19 cellular contexts compared by ENCODE assay signal in genomic region chr9:121574771-121575519, GRCh38.
DNase-seq lines count a peak whose midpoint lies in the region; ATAC-seq and TF ChIP-seq lines count a peak whose summit lies in the region.
"Had no signal": no experiment of that assay in that cellular context is flagged by ENCODE, and none has a peak within 500 bp of the region (broad histone marks: within the 10 kb centered on the region; RNA-seq: fewer than 3 reads in every experiment).

No MANE protein-coding gene starts in this region.

- H3K9me3 ChIP-seq in WERI-Rb-1 (ENCODE audit: severe bottlenecking) (no peaks in the 10 kb centered on the region), mesodermal cell (ENCODE audit: control insufficient read depth, low read length) (no peaks in the 10 kb centered on the region), psoas muscle (no peaks in the 10 kb centered on the region)
- H3K9me3 ChIP-seq: A549 had no signal

- no peak for TF ChIP-seq CTCF in WERI-Rb-1 (IDR thresholded peaks at IDR 0.05; ENCODE audit: low read depth, low read length)
- TF ChIP-seq CTCF in psoas muscle (IDR thresholded peaks at IDR 0.05) = no peak
- TF ChIP-seq CTCF in coronary artery (IDR thresholded peaks at IDR 0.05) = no peak

- H3K36me3 ChIP-seq in H7 (replicated peaks; ENCODE audit: control insufficient read depth, insufficient read depth, low read length) (no peaks in the 10 kb centered on the region), WERI-Rb-1 (peaks cover 3% of the 10 kb centered on the region; the same call in 1 of the 2 replicates), mesodermal cell (ENCODE audit: control insufficient read depth, insufficient read depth, low read length) (no peaks in the 10 kb centered on the region), psoas muscle (ENCODE audit: insufficient read depth in 1 of 2, low read depth in 1 of 2) (no peaks in the 10 kb centered on the region)

- intact Hi-C loops in psoas muscle (cut with DNase I) = no loop called here

- DNase-seq in H7 (peak; percentile 56), WERI-Rb-1 (peak; percentile 91), psoas muscle (peak in 1 of 2 donors; percentile 41), NCI-H446 (lab: John Stamatoyannopoulos, UW) (no peak), coronary artery (ENCODE audit: low spot score) (no peak), middle frontal gyrus (ENCODE audit: extremely low spot score, low spot score) (no peak)
- DNase-seq: DMS53; GDM1; KBM-7; MM.1S; NCI-H1048; NCI-H1436; NCI-H187 treated with DMSO at 0.1 percent for 48 hours; NCI-H2107; NK-92 treated with Interleukin-12 subunit alpha and Interleukin-12 subunit beta, amount 100 ng/mL, for 24 hours had no signal

- H3K4me1 ChIP-seq in mesodermal cell (ENCODE audit: control insufficient read depth, insufficient read depth, low read length, poor library complexity, severe bottlenecking) (peaks cover 29% of the 10 kb centered on the region), psoas muscle (peaks cover 53% of the 10 kb centered on the region)
- H3K4me1 ChIP-seq: A549 had no signal

- no peaks in the 10 kb centered on the region for H3K27me3 ChIP-seq in H7 (ENCODE audit: control insufficient read depth, insufficient read depth, low read length)
- no peaks in the 10 kb centered on the region for H3K27me3 ChIP-seq in WERI-Rb-1 (ENCODE audit: insufficient read depth, low read depth, severe bottlenecking)
- no peaks in the 10 kb centered on the region for H3K27me3 ChIP-seq in psoas muscle (ENCODE audit: insufficient read depth in 3 of 3, low read length in 2 of 3)

- H3K4me3 ChIP-seq in H7 (ENCODE audit: insufficient read depth, low read depth, low read length) (no peak overlapping the region), WERI-Rb-1 (ENCODE audit: low read depth, low read length) (no peak overlapping the region), mesodermal cell (ENCODE audit: extremely low read depth, insufficient read depth, low read length, poor library complexity, severe bottlenecking) (no peak overlapping the region), psoas muscle (no peak overlapping the region), coronary artery (no peak overlapping the region)
- H3K4me3 ChIP-seq: A549 had no signal

- WGBS in mesodermal cell (ENCODE audit: insufficient coverage in 2 of 2), 2 experiments = 88 to 91% methylated on average over 14 to 16 of the region's 18 CpGs
- 79 to 89% (median 85%) methylated on average over 18 of the region's 18 CpGs for WGBS in psoas muscle, 3 donors

- peak overlapping the region; percentile 94 for H3K27ac ChIP-seq in WERI-Rb-1
- H3K27ac ChIP-seq in mesodermal cell (ENCODE audit: low read depth, low read length, severe bottlenecking) = peak overlapping the region; percentile 10
- peak overlapping the region; percentile 54 for H3K27ac ChIP-seq in psoas muscle
- no peak overlapping the region for H3K27ac ChIP-seq in coronary artery
- H3K27ac ChIP-seq: A549, HL-60 had no signal

- no peak for ATAC-seq in psoas muscle
- ATAC-seq: A549, Panc1 had no signal

Comparison
In these comparisons a context has a peak if more than half of its experiments do, and no peak if none do; other contexts are left out.
1. DNase-seq: peak in H7 (single experiment) and WERI-Rb-1 (single experiment); none in NCI-H446 (0 of 2), coronary artery (single experiment) and middle frontal gyrus (single experiment).
2. H3K27ac ChIP-seq: peak in WERI-Rb-1 (single experiment), mesodermal cell (single experiment) and psoas muscle (single experiment); none in coronary artery (0 of 2).